ENCODE assay signal across 29 cellular contexts in the genomic region with DNA sequence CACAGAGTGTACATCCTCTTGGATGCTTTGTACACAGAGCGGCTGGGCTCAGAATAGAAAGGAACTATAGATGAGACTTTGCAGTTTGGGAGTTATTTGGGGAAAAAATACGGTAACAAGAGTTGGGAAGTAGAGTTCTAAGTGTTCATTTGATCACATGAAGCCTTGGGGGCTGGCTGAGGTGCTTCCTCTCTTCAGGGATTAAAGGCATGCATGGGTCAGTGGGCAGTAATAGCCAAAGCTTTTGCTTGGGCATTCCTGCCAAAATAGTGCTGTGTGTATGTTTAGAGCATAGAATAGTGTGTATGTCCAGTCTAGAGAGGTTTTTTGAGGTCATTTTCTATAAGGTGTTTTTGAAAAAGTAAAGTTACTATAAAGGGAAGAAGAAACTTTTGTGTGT. TPM values are rescaled to one million over a fixed set of nuclear protein-coding genes. Genes with fewer than 3 reads are reported as not detected.
DNase-seq lines count a peak whose midpoint lies in the region; ATAC-seq and TF ChIP-seq lines count a peak whose summit lies in the region.
"Had no signal": no experiment of that assay in that cellular context is flagged by ENCODE, and none has a peak within 500 bp of the region (broad histone marks: within the 10 kb centered on the region; RNA-seq: fewer than 3 reads in every experiment).

No MANE protein-coding gene starts in this region.

- H3K4me3 Mint-ChIP-seq in activated T-helper 1 cell treated with anti-CD3 and anti-CD28 coated beads, Interleukin-12 subunit alpha, Interleukin-12 subunit beta, Interleukin-2, Interleukin-4 antibody, amounts not matched to agents 30 ng/mL and 10 ng/mL and 1 ng/mL, durations not matched to agents 14 hours and 24 hours and 36 hours: no peak overlapping the region
- no peak overlapping the region for H3K4me3 Mint-ChIP-seq in nephron
- H3K4me3 Mint-ChIP-seq: H9; T-helper 1 cell treated with Interleukin-12 subunit alpha and Interleukin-12 subunit beta and Interleukin-4 antibody, amounts not matched to agents 30 μg/mL and 1 μg/mL, for 36 hours had no signal

- peaks cover 90% of the 10 kb centered on the region for H3K79me2 ChIP-seq in MM.1S (ENCODE audit: low read length)

- H3K4me3 ChIP-seq in cardiac muscle cell (no peak overlapping the region), MM.1S (ENCODE audit: low read length) (no peak overlapping the region)
- H3K4me3 ChIP-seq: BLaER1, K562, psoas muscle, sigmoid colon, testis, vagina had no signal

- H3K27me3 ChIP-seq in cardiac muscle cell (no peaks in the 10 kb centered on the region), MM.1S (replicated peaks; ENCODE audit: insufficient read depth, low read length) (no peaks in the 10 kb centered on the region)
- H3K27me3 ChIP-seq: BLaER1, brain microvascular endothelial cell, neutrophil, sigmoid colon, testis, vagina had no signal

- intact Hi-C loops in left cardiac atrium (cut with DNase I): no loop called here
- intact Hi-C loops in activated T-helper 1 cell treated with anti-CD3 and anti-CD28 coated beads, Interleukin-12 subunit alpha, Interleukin-12 subunit beta, Interleukin-2, Interleukin-4 antibody, amounts not matched to agents 30 ng/mL and 10 ng/mL and 1 ng/mL, durations not matched to agents 14 hours and 24 hours and 36 hours (cut with micrococcal nuclease): no loop called here

- H3K9me2 ChIP-seq in MM.1S (replicated peaks; ENCODE audit: insufficient read depth, low read length): no peaks in the 10 kb centered on the region

- no peaks in the 10 kb centered on the region for H4K20me1 ChIP-seq in MM.1S (ENCODE audit: insufficient read depth, low read length)

- no peak overlapping the region for H3K4me2 ChIP-seq in MM.1S (ENCODE audit: low read depth, low read length)
- H3K4me2 ChIP-seq: BLaER1 had no signal

- no peak for DNase-seq in cardiac muscle cell (ENCODE audit: low read depth in 1 of 2, low spot score in 1 of 2)
- no peak for DNase-seq in left cardiac atrium
- no peak for DNase-seq in activated T-helper 1 cell treated with anti-CD3 and anti-CD28 coated beads, Interleukin-12 subunit alpha, Interleukin-12 subunit beta, Interleukin-2, Interleukin-4 antibody, amounts not matched to agents 30 ng/mL and 10 ng/mL and 1 ng/mL, durations not matched to agents 14 hours and 24 hours and 36 hours (ENCODE audit: low spot score)
- no peak for DNase-seq in SW480 (ENCODE audit: low spot score)
- DNase-seq in effector CD8-positive, alpha-beta T cell (lab: John Stamatoyannopoulos, UW): no peak
- no peak for DNase-seq in MM.1S
- DNase-seq: activated CD4-positive, alpha-beta T cell treated with anti-CD3 and anti-CD28 coated beads for 1 hour; amniotic stem cell; brain microvascular endothelial cell; DND-41; erythroblast; H9; NCI-H1436; NCI-H2081 treated with DMSO at 0.1 percent for 48 hours; NCI-H345; NCI-H748 treated with DMSO at 0.1 percent for 48 hours; psoas muscle; RPMI8226; sigmoid colon; stimulated activated CD4-positive, alpha-beta T cell treated with anti-CD3 and anti-CD28 coated beads, Interleukin-4, amount 100 ng/mL, for 4 hours; stimulated activated naive CD4-positive, alpha-beta T cell treated with Interleukin-2 at 50 U/mL for 16 hours; testis had no signal

- H3K36me3 ChIP-seq in cardiac muscle cell (no peaks in the 10 kb centered on the region), MM.1S (replicated peaks; ENCODE audit: insufficient read depth, low read length) (no peaks in the 10 kb centered on the region)
- H3K36me3 ChIP-seq: brain microvascular endothelial cell, neutrophil, sigmoid colon, vagina had no signal

- no peak overlapping the region for H2AFZ ChIP-seq in MM.1S (ENCODE audit: low read length)

- no peak for TF ChIP-seq CTCF in cardiac muscle cell (IDR thresholded peaks at IDR 0.05; ENCODE audit: low read depth, low read length)
- TF ChIP-seq CTCF in nephron (IDR thresholded peaks at IDR 0.05; ENCODE audit: unreplicated experiment in 3 of 3): no peak
- TF ChIP-seq CTCF in MM.1S (IDR thresholded peaks at IDR 0.05; ENCODE audit: low read length): no peak

- no peak for ATAC-seq in left cardiac atrium
- no peak for ATAC-seq in HG02840 (IDR thresholded peaks at IDR 0.05; ENCODE audit: low FRiP score, unreplicated experiment)
- ATAC-seq: K562, psoas muscle had no signal

- peak overlapping the region; percentile 14 for H3K27ac Mint-ChIP-seq in activated T-helper 1 cell treated with anti-CD3 and anti-CD28 coated beads, Interleukin-12 subunit alpha, Interleukin-12 subunit beta, Interleukin-2, Interleukin-4 antibody, amounts not matched to agents 30 ng/mL and 10 ng/mL and 1 ng/mL, durations not matched to agents 14 hours and 24 hours and 36 hours
- H3K27ac Mint-ChIP-seq in nephron: peak overlapping the region; percentile 25 to 80 (median 36)
- H3K27ac Mint-ChIP-seq: H9; T-helper 1 cell treated with Interleukin-12 subunit alpha and Interleukin-12 subunit beta and Interleukin-4 antibody, amounts not matched to agents 30 μg/mL and 1 μg/mL, for 36 hours had no signal

- H3K27ac ChIP-seq in cardiac muscle cell: peak overlapping the region; percentile 61
- H3K27ac ChIP-seq in MM.1S (ENCODE audit: low read length): no peak overlapping the region
- H3K27ac ChIP-seq: BLaER1, brain microvascular endothelial cell, neutrophil, psoas muscle, testis, vagina had no signal

- no peak overlapping the region for H3K9ac ChIP-seq in MM.1S (ENCODE audit: low read length)
- H3K9ac ChIP-seq: BLaER1 had no signal

- peaks cover 23% of the 10 kb centered on the region for H3K4me1 ChIP-seq in cardiac muscle cell (ENCODE audit: low read depth)
- peaks cover 13% of the 10 kb centered on the region for H3K4me1 ChIP-seq in MM.1S (ENCODE audit: low read length)

- no peaks in the 10 kb centered on the region for H3K27me3 Mint-ChIP-seq in activated T-helper 1 cell treated with anti-CD3 and anti-CD28 coated beads, Interleukin-12 subunit alpha, Interleukin-12 subunit beta, Interleukin-2, Interleukin-4 antibody, amounts not matched to agents 30 ng/mL and 10 ng/mL and 1 ng/mL, durations not matched to agents 14 hours and 24 hours and 36 hours (ENCODE audit: insufficient read depth)
- no peaks in the 10 kb centered on the region for H3K27me3 Mint-ChIP-seq in nephron (ENCODE audit: low read depth)

- H3K9me3 ChIP-seq in cardiac muscle cell (ENCODE audit: low read depth) (no peaks in the 10 kb centered on the region), MM.1S (replicated peaks; ENCODE audit: insufficient read depth, low read length) (no peaks in the 10 kb centered on the region)
- H3K9me3 ChIP-seq: neutrophil, psoas muscle, sigmoid colon, testis, vagina had no signal

- no peaks in the 10 kb centered on the region for H3F3A ChIP-seq in MM.1S (ENCODE audit: insufficient read depth, low read length)

- H3K4me1 Mint-ChIP-seq in activated T-helper 1 cell treated with anti-CD3 and anti-CD28 coated beads, Interleukin-12 subunit alpha, Interleukin-12 subunit beta, Interleukin-2, Interleukin-4 antibody, amounts not matched to agents 30 ng/mL and 10 ng/mL and 1 ng/mL, durations not matched to agents 14 hours and 24 hours and 36 hours (ENCODE audit: low read depth): peaks cover 19% of the 10 kb centered on the region
- H3K4me1 Mint-ChIP-seq in nephron: peaks cover 54% of the 10 kb centered on the region

- peaks cover 2% of the 10 kb centered on the region for H3K36me3 Mint-ChIP-seq in activated T-helper 1 cell treated with anti-CD3 and anti-CD28 coated beads, Interleukin-12 subunit alpha, Interleukin-12 subunit beta, Interleukin-2, Interleukin-4 antibody, amounts not matched to agents 30 ng/mL and 10 ng/mL and 1 ng/mL, durations not matched to agents 14 hours and 24 hours and 36 hours (ENCODE audit: low read depth)
- peaks cover 9% of the 10 kb centered on the region for H3K36me3 Mint-ChIP-seq in nephron (ENCODE audit: low read depth)

- H3K9me3 Mint-ChIP-seq in activated T-helper 1 cell treated with anti-CD3 and anti-CD28 coated beads, Interleukin-12 subunit alpha, Interleukin-12 subunit beta, Interleukin-2, Interleukin-4 antibody, amounts not matched to agents 30 ng/mL and 10 ng/mL and 1 ng/mL, durations not matched to agents 14 hours and 24 hours and 36 hours: no peaks in the 10 kb centered on the region
- no peaks in the 10 kb centered on the region for H3K9me3 Mint-ChIP-seq in nephron
- H3K9me3 Mint-ChIP-seq: H9; T-helper 1 cell treated with Interleukin-12 subunit alpha and Interleukin-12 subunit beta and Interleukin-4 antibody, amounts not matched to agents 30 μg/mL and 1 μg/mL, for 36 hours had no signal

RNA-seq across cellular contexts. Expression of a gene that starts 12.8 kb away (rescaled TPM):
- total RNA-seq in cardiac muscle cell: 72.5 and 108 TPM in 2 replicates
- 53.1 and 86.9 TPM in 2 replicates for polyA plus RNA-seq in cardiac muscle cell
- 100 to 1,000 TPM; 217 to 302 TPM for total RNA-seq in left cardiac atrium
- 78.9 and 81.9 TPM in 2 replicates for total RNA-seq in activated T-helper 1 cell treated with anti-CD3 and anti-CD28 coated beads, Interleukin-12 subunit alpha, Interleukin-12 subunit beta, Interleukin-2, Interleukin-4 antibody, amounts not matched to agents 30 ng/mL and 10 ng/mL and 1 ng/mL, durations not matched to agents 14 hours and 24 hours and 36 hours
